ENCODE assay signal across 1 cellular context in the genomic region with DNA sequence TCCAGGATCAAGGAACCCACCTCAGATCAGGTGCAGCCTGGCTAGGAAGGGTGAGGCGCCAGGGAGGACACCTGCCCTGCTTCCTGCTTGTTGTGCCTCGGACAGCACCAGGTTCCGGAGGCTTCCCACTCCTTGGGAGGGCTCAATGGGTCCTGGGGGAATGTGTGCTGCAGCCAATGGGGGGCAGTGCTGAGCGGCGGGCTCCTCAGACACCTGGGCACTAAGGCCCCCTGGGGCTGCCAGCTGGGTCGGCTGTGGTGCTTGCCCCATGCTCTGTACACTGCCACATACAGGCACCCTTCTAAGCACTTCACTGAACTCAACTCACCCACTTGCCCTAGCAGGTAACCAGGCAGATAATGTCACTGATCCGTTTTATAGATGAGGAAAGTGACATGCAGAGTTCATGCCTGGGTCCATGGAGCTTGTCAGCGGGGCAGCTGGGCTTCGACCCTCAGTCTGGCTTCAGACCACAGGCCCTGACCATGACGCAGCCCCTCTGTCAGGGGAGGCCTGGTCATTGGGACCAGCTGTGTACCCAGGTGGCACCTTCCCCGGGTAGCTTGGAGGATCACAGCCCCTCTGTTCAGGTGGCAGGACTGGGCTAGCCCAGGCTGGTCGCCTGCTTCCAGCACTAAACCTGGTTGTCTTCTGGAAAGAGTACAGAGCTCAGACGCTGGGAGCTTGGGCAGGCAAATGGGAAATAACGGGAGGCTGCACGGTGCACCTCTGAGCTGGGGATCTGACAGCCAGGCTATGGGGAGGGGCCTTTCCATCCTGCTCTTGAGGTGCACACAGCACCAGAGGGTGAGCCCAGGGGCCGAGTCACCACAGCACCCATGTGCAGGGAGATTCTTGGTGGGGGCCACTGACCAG.
TF ChIP-seq lines count a peak whose summit lies in the region.

No MANE protein-coding gene starts in this region.

TF ChIP-seq in HCT116, 20 proteins besides CTCF, POLR2A, EP300 and RAD21:
- no peak for TF ChIP-seq ZNF274 (IDR thresholded peaks at IDR 0.05; ENCODE audit: low read depth, low read length)
- TF ChIP-seq SP1 (IDR thresholded peaks at IDR 0.05; ENCODE audit: low read depth), result no peak
- no peak for TF ChIP-seq EGR1 (IDR thresholded peaks at IDR 0.05; ENCODE audit: low read depth)
- no peak for TF ChIP-seq SRF (IDR thresholded peaks at IDR 0.05; ENCODE audit: low read depth)
- TF ChIP-seq FOSL1 (IDR thresholded peaks at IDR 0.05; ENCODE audit: low read depth), result no peak
- TF ChIP-seq EZH2phosphoT487 (IDR thresholded peaks at IDR 0.05; ENCODE audit: borderline replicate concordance), result no peak
- no peak for TF ChIP-seq SIN3A (IDR thresholded peaks at IDR 0.05; ENCODE audit: low read depth)
- TF ChIP-seq MAX (IDR thresholded peaks at IDR 0.05), result no peak
- TF ChIP-seq TCF7L2 (IDR thresholded peaks at IDR 0.05; ENCODE audit: borderline replicate concordance, extremely low read depth, insufficient read depth, insufficient read length), result no peak
- no peak for TF ChIP-seq EZH2 (IDR thresholded peaks at IDR 0.05)
- TF ChIP-seq ELF1 (IDR thresholded peaks at IDR 0.05; ENCODE audit: borderline replicate concordance, low read depth), result no peak
